Comparison of ENCODE assay signal across 8 cellular contexts in the genomic region with DNA sequence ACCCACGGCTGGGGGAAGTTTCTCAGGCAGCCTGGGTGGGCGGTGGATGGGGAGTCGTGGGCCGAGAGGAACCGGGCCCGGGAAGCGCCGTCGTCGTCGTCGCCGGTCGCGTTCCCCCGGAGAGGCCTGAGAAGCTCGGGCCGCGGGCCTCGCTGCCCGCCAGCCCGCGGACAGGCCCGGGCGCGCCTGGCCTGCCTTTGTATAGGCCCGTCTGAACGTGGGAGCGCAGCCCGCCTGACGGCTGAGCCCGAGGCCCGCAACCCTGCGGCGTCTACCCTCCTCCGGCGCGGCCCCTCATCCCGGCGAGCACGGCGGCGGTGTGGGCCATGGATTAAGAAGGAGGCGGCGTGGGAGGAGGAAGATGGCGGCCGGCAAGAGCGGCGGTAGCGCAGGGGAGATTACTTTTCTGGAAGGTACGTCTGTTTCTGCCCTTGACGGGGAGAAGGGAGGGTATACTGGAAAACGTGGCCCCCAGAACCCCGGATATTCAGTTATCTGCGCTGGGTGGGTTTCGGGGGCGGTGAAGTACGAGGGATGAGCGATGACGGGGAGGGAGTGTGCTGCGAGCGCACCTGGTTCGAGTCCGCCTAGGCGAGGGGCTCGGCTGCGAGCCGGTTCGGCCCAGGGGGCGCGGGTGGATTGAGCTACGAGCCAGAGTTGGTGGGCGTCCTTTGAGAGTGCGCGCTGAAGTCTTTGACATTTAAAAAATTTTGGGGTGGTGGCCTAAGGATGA. TPM values are rescaled to one million over a fixed set of nuclear protein-coding genes. Genes with fewer than 3 reads are reported as not detected.
A peak's percentile ranks its signal among the peaks of the same experiment; 100 is the strongest.
DNase-seq lines count a peak whose midpoint lies in the region; ATAC-seq and TF ChIP-seq lines count a peak whose summit lies in the region.

No MANE protein-coding gene starts in this region.

- intact Hi-C loops in activated CD8-positive, alpha-beta T cell treated with anti-CD3 and anti-CD28 coated beads for 36 hours (cut with micrococcal nuclease): no loop called here

- no peaks in the 10 kb centered on the region for H3K27me3 Mint-ChIP-seq in activated CD8-positive, alpha-beta T cell treated with anti-CD3 and anti-CD28 coated beads for 36 hours
- H3K27me3 Mint-ChIP-seq in effector memory CD8-positive, alpha-beta T cell: no peaks in the 10 kb centered on the region

- CTCF ChIA-PET in activated CD8-positive, alpha-beta T cell treated with anti-CD3 and anti-CD28 coated beads for 36 hours (lab: Charles Lee): interaction anchor here (1.3 kb wide), 1 partner anchor 10 kb away, joined by 5 read pairs; no protein-coding TSS in a partner anchor

- TF ChIP-seq CTCF in activated CD8-positive, alpha-beta T cell treated with anti-CD3 and anti-CD28 coated beads for 36 hours (IDR thresholded peaks at IDR 0.05): no peak

- DNase-seq in NCI-H82 (lab: John Stamatoyannopoulos, UW) (peak; percentile 67), NCI-H82 treated with DMSO at 0.1 percent for 48 hours (lab: John Stamatoyannopoulos, UW; ENCODE audit: unreplicated experiment) (no peak), NCI-H2029 treated with DMSO at 0.1 percent for 48 hours (lab: John Stamatoyannopoulos, UW) (peak; percentile 35), mucosa of gallbladder (ENCODE audit: low spot score) (peak; percentile 27)
- DNase-seq in activated CD8-positive, alpha-beta T cell treated with anti-CD3 and anti-CD28 coated beads for 36 hours: peak; percentile 75
- peak in 2 of 3 experiments; percentile 37 to 67 for DNase-seq in effector memory CD8-positive, alpha-beta T cell
- DNase-seq in stimulated activated CD8-positive, alpha-beta memory T cell treated with anti-CD3 and anti-CD28 coated beads, Interleukin-7, amount 100 ng/mL, for 1 hour (ENCODE audit: low read depth in 2 of 2): peak; percentile 13 to 23

- POLR2A ChIA-PET in activated CD8-positive, alpha-beta T cell treated with anti-CD3 and anti-CD28 coated beads for 36 hours (lab: Charles Lee): interaction anchor here (0.6 to 2.8 kb wide), 9 partner anchors 9 to 359 kb away, joined by 3 to 28 read pairs (median 3); a partner anchor contains a TSS

- peaks cover 62% of the 10 kb centered on the region for H3K4me1 Mint-ChIP-seq in activated CD8-positive, alpha-beta T cell treated with anti-CD3 and anti-CD28 coated beads for 36 hours (ENCODE audit: low read depth)
- peaks cover 36 to 62% of the 10 kb centered on the region in 2 donors for H3K4me1 Mint-ChIP-seq in effector memory CD8-positive, alpha-beta T cell (ENCODE audit: low read depth in 2 of 2)

- H3K4me3 Mint-ChIP-seq in activated CD8-positive, alpha-beta T cell treated with anti-CD3 and anti-CD28 coated beads for 36 hours: peak overlapping the region; percentile 91
- peak overlapping the region; percentile 98 to 99 for H3K4me3 Mint-ChIP-seq in effector memory CD8-positive, alpha-beta T cell

- H3K36me3 Mint-ChIP-seq in activated CD8-positive, alpha-beta T cell treated with anti-CD3 and anti-CD28 coated beads for 36 hours (ENCODE audit: low read depth): peaks cover 19% of the 10 kb centered on the region
- peaks cover 17% of the 10 kb centered on the region for H3K36me3 Mint-ChIP-seq in effector memory CD8-positive, alpha-beta T cell (ENCODE audit: insufficient read depth)

- peak; percentile 40 for ATAC-seq in HG02763 (IDR thresholded peaks at IDR 0.05; ENCODE audit: unreplicated experiment)
- ATAC-seq in activated CD8-positive, alpha-beta T cell treated with anti-CD3 and anti-CD28 coated beads for 36 hours: peak; percentile 50
- ATAC-seq in effector memory CD8-positive, alpha-beta T cell (replicated peaks): peak; percentile 40

- no peaks in the 10 kb centered on the region for H3K9me3 Mint-ChIP-seq in activated CD8-positive, alpha-beta T cell treated with anti-CD3 and anti-CD28 coated beads for 36 hours
- H3K9me3 Mint-ChIP-seq in effector memory CD8-positive, alpha-beta T cell: no peaks in the 10 kb centered on the region

- H3K27ac Mint-ChIP-seq in activated CD8-positive, alpha-beta T cell treated with anti-CD3 and anti-CD28 coated beads for 36 hours: peak overlapping the region; percentile 95
- peak overlapping the region; percentile 97 to 99 for H3K27ac Mint-ChIP-seq in effector memory CD8-positive, alpha-beta T cell

RNA-seq across cellular contexts. Expression of a gene that starts 0.7 kb away (rescaled TPM):
- 10 to 100 TPM; 70.2 to 72.0 TPM for total RNA-seq in activated CD8-positive, alpha-beta T cell treated with anti-CD3 and anti-CD28 coated beads for 36 hours
- total RNA-seq in mucosa of gallbladder: 71.2 TPM
